ENCODE assay signal across 12 cellular contexts in genomic region chr15:95269247-95270155, GRCh38.
"Had no signal": no experiment of that assay in that cellular context is flagged by ENCODE, and none has a peak within 500 bp of the region (broad histone marks: within the 10 kb centered on the region; RNA-seq: fewer than 3 reads in every experiment).

No MANE protein-coding gene starts in this region.

- H3K27ac ChIP-seq: neutrophil, right lobe of liver had no signal

- H3K4me1 ChIP-seq: right lobe of liver, spleen had no signal

- DNase-seq: activated naive CD4-positive, alpha-beta T cell; activated T-cell treated with anti-CD3 and anti-CD28 coated beads for 4 hours; erythroblast; mucosa of descending colon; naive thymus-derived CD4-positive, alpha-beta T cell; right lobe of liver; spleen; T-helper 9 cell had no signal

- H3K9me3 ChIP-seq: mucosa of descending colon, neutrophil, right lobe of liver, spleen, thoracic aorta had no signal

- ATAC-seq: activated CD4-positive, CD25-positive, alpha-beta regulatory T cell treated with anti-CD3 and anti-CD28 coated beads, Interleukin-2, amount 50 U/mL, for 24 hours; left lobe of liver; mucosa of descending colon; naive thymus-derived CD4-positive, alpha-beta T cell; right lobe of liver had no signal

- H3K36me3 ChIP-seq: neutrophil, right lobe of liver, spleen, thoracic aorta had no signal

- H3K27me3 ChIP-seq: neutrophil, right lobe of liver, spleen had no signal

- H3K4me3 ChIP-seq: mucosa of descending colon, right lobe of liver, spleen, thoracic aorta had no signal
